ENCODE assay signal across 9 cellular contexts in genomic region chr1:204438628-204439027, GRCh38. TPM values are rescaled to one million over a fixed set of nuclear protein-coding genes. Genes with fewer than 3 reads are reported as not detected.
DNase-seq lines count a peak whose midpoint lies in the region; ATAC-seq, FAIRE-seq and TF ChIP-seq lines count a peak whose summit lies in the region.
"Had no signal": no experiment of that assay in that cellular context is flagged by ENCODE, and none has a peak within 500 bp of the region (broad histone marks: within the 10 kb centered on the region; RNA-seq: fewer than 3 reads in every experiment).

No MANE protein-coding gene starts in this region.

- TF ChIP-seq POLR2A in A549 (IDR thresholded peaks at IDR 0.05; ENCODE audit: low read length), result no peak

- TF ChIP-seq EP300 in A549 (IDR thresholded peaks at IDR 0.05), result no peak

- H3K4me2 ChIP-seq in A549, result peak overlapping the region; percentile 38

- FAIRE-seq in A549 (lab: Jason Lieb, UNC), result no peak

- CTCF ChIA-PET in A549 (lab: Yijun Ruan, JAX), result interaction anchor here (0.6 to 19.8 kb wide), 11 partner anchors 5 to 369 kb away, joined by 3 to 448 read pairs (median 3); partner anchors contain the start of gene PIK3C2B

- ATAC-seq in A549, result peak; percentile 82 to 83
- no peak for ATAC-seq in GM21390 (IDR thresholded peaks at IDR 0.05; ENCODE audit: unreplicated experiment)

- H3K36me3 Mint-ChIP-seq in HFFc6 (ENCODE audit: low read depth), result no peaks in the 10 kb centered on the region; the same call in 1 of the 2 replicates

- POLR2A ChIA-PET in A549 (lab: Yijun Ruan, JAX), result interaction anchor here (1.0 to 1.7 kb wide), 3 partner anchors 21 to 55 kb away, joined by 3 to 7 read pairs (median 5); no protein-coding TSS in a partner anchor

- peaks cover 6% of the 10 kb centered on the region for H3K27me3 Mint-ChIP-seq in HFFc6 (ENCODE audit: insufficient read depth)

- TF ChIP-seq CTCF in A549 (IDR thresholded peaks at IDR 0.05), result no peak
- no peak for TF ChIP-seq CTCF in HFFc6 (IDR thresholded peaks at IDR 0.05)
- TF ChIP-seq CTCF in astrocyte of the spinal cord (IDR thresholded peaks at IDR 0.05; ENCODE audit: low read depth, low read length), result no peak

- no peak for TF ChIP-seq RAD21 in A549 (conservative IDR thresholded peaks at IDR 0.05 in 1 of 2, IDR thresholded peaks at IDR 0.05 in 1 of 2)

- H3K4me3 Mint-ChIP-seq in HFFc6, result peak overlapping the region; percentile 48

- H3K4me1 Mint-ChIP-seq in HFFc6 (ENCODE audit: low read depth), result peaks cover 46% of the 10 kb centered on the region

- DNase-seq in A549 (ENCODE audit: low read depth in 1 of 2, low spot score in 1 of 2) (peak; percentile 52 to 66), HFFc6 (peak; percentile 98), astrocyte of the spinal cord (ENCODE audit: low read depth, low spot score) (peak; percentile 96), UCSD-AML1 (lab: John Stamatoyannopoulos, UW; ENCODE audit: unreplicated experiment) (no peak), cerebellum (ENCODE audit: low spot score) (no peak), NCI-H526 treated with DMSO at 0.1 percent for 48 hours (lab: John Stamatoyannopoulos, UW) (no peak)
- DNase-seq: NCI-H510A treated with DMSO at 0.1 percent for 48 hours had no signal

- H3K27ac ChIP-seq in A549 (peak overlapping the region in 1 of 2 experiments; percentile 63; a peak in 3 of 6 replicates), mesodermal cell (ENCODE audit: low read depth, low read length, severe bottlenecking) (peak overlapping the region; percentile 81)

- WGBS in A549 (ENCODE audit: missing lambda C conversion rate), result 53% methylated on average over 7 of the region's 7 CpGs
- 81 to 89% methylated on average over 4 of the region's 7 CpGs for WGBS in mesodermal cell (ENCODE audit: insufficient coverage in 2 of 2), 2 experiments

- H3K4me1 ChIP-seq in A549 (peaks cover 34% of the 10 kb centered on the region), mesodermal cell (ENCODE audit: control insufficient read depth, insufficient read depth, low read length, poor library complexity, severe bottlenecking) (peaks cover 9% of the 10 kb centered on the region)

- peak overlapping the region; percentile 82 for H3K27ac Mint-ChIP-seq in HFFc6

- H3K9me3 Mint-ChIP-seq in HFFc6, result no peaks in the 10 kb centered on the region

- in situ Hi-C loops in astrocyte of the spinal cord (cut with HindIII; ENCODE audit: low sequenced_read_pairs), result no loop called here

- peaks cover 59% of the 10 kb centered on the region for H3K36me3 ChIP-seq in mesodermal cell (ENCODE audit: control insufficient read depth, insufficient read depth, low read length)

- no peaks in the 10 kb centered on the region for H3K9me3 ChIP-seq in A549
- no peaks in the 10 kb centered on the region for H3K9me3 ChIP-seq in mesodermal cell (ENCODE audit: control insufficient read depth, low read length)

- H3K4me3 ChIP-seq in A549 (no peak overlapping the region), astrocyte of the spinal cord (ENCODE audit: low read depth, low read length) (no peak overlapping the region), mesodermal cell (ENCODE audit: extremely low read depth, insufficient read depth, low read length, poor library complexity, severe bottlenecking) (no peak overlapping the region)

TF ChIP-seq in A549, 52 proteins besides CTCF, POLR2A, EP300 and RAD21:
- no peak for TF ChIP-seq RFX5 (IDR thresholded peaks at IDR 0.05)
- no peak for TF ChIP-seq FOSL2 (IDR thresholded peaks at IDR 0.05)
- TF ChIP-seq FOSL2 (CRISPR knock-in tag; IDR thresholded peaks at IDR 0.05), result peak; percentile 60
- no peak for TF ChIP-seq CEBPB (IDR thresholded peaks at IDR 0.05)
- no peak for TF ChIP-seq FOSB (CRISPR knock-in tag; IDR thresholded peaks at IDR 0.05)
- no peak for TF ChIP-seq PHF8 (IDR thresholded peaks at IDR 0.05; ENCODE audit: borderline replicate concordance, low read depth)
- TF ChIP-seq KDM5A (IDR thresholded peaks at IDR 0.05), result no peak

RNA-seq across cellular contexts. Expression of gene PPP1R15B, which starts 27.0 kb away (rescaled TPM):
- 49.1 and 51.9 TPM in 2 replicates for polyA plus RNA-seq in A549 (2011; rRNA removed)
- 18.5 and 22.6 TPM in 2 replicates for polyA plus RNA-seq in A549 (2012; cell fraction: cytosol; rRNA removed)
- 17.7 and 22.8 TPM in 2 replicates for polyA plus RNA-seq in A549 (2012; cell fraction: nucleus; rRNA removed)
- polyA plus RNA-seq in A549 (2017; fragmentation: RNase III; extraction: RNeasy Plus Mini Kit Qiagen cat#74134 plus additional on column Dnase treatment), result 26.9 to 27.8 TPM (median 27.2 TPM) in 3 replicates
- polyA minus RNA-seq in A549 (2011; rRNA and poly(A)+ RNA removed), result 52.6 and 57.4 TPM in 2 replicates
- total RNA-seq in HFFc6 (2021; fragmentation: NEBNext Ultra II Directional; extraction: Animal tissue kit (Norgen Biotek cat#: 25700)), result 10 to 100 TPM; 27.4 to 34.8 (median 30.9) TPM
- 22.3 TPM for polyA plus RNA-seq in mesodermal cell (2013, experiment 1 of 2)
- 22.4 TPM for polyA plus RNA-seq in mesodermal cell (2013, experiment 2 of 2)
- total RNA-seq in cerebellum, result 29.7 TPM

RNA-seq across cellular contexts. Expression of gene PIK3C2B, which starts 56.0 kb away (rescaled TPM):
- polyA plus RNA-seq in A549 (2011; rRNA removed) (9.2 and 13.0 TPM in 2 replicates), A549 (2017; fragmentation: RNase III; extraction: RNeasy Plus Mini Kit Qiagen cat#74134 plus additional on column Dnase treatment) (9.0 to 9.7 TPM (median 9.4 TPM) in 3 replicates)
- polyA plus RNA-seq in A549 (2012; cell fraction: cytosol; rRNA removed), result 10.0 and 12.9 TPM in 2 replicates
- 23.4 and 28.2 TPM in 2 replicates for polyA plus RNA-seq in A549 (2012; cell fraction: nucleus; rRNA removed)
- 25.3 and 29.0 TPM in 2 replicates for polyA minus RNA-seq in A549 (2011; rRNA and poly(A)+ RNA removed)
- 1 to 10 TPM; 1.6 to 3.2 (median 2.0) TPM for total RNA-seq in HFFc6 (2021; fragmentation: NEBNext Ultra II Directional; extraction: Animal tissue kit (Norgen Biotek cat#: 25700))
- 15.7 TPM for polyA plus RNA-seq in mesodermal cell (2013, experiment 1 of 2)
- polyA plus RNA-seq in mesodermal cell (2013, experiment 2 of 2), result 11.4 TPM
- total RNA-seq in cerebellum, result 32.3 TPM

Comparison
In these comparisons a context has a peak if more than half of its experiments do, and no peak if none do; other contexts are left out.
1. DNase-seq: peak in A549 (2 of 2), HFFc6 (single experiment) and astrocyte of the spinal cord (single experiment); none in UCSD-AML1 (single experiment), cerebellum (single experiment) and NCI-H526 treated with DMSO at 0.1 percent for 48 hours (single experiment).